ENCODE assay signal across 8 cellular contexts in genomic region chr3:143001034-143001368, GRCh38. TPM values are rescaled to one million over a fixed set of nuclear protein-coding genes. Genes with fewer than 3 reads are reported as not detected.
A peak's percentile ranks its signal among the peaks of the same experiment; 100 is the strongest.
DNase-seq lines count a peak whose midpoint lies in the region; ATAC-seq, FAIRE-seq and TF ChIP-seq lines count a peak whose summit lies in the region.

No MANE protein-coding gene starts in this region.

- no peak for FAIRE-seq in H54 (lab: Jason Lieb, UNC)

- ATAC-seq in GM18873 (IDR thresholded peaks at IDR 0.05; ENCODE audit: low FRiP score, unreplicated experiment): peak; percentile 48
- ATAC-seq in HG03064 (IDR thresholded peaks at IDR 0.05; ENCODE audit: low read depth, unreplicated experiment): peak; percentile 64

- no peak for TF ChIP-seq POLR2A in H54 (IDR thresholded peaks at IDR 0.05; ENCODE audit: low read depth, low read length)

- no peaks in the 10 kb centered on the region for H3K9me3 ChIP-seq in endodermal cell (ENCODE audit: control insufficient read depth, low read length)

- peak overlapping the region; percentile 99 for H3K27ac Mint-ChIP-seq in endodermal cell
- H3K27ac Mint-ChIP-seq in nephron: peak overlapping the region; percentile 99 to 100 (median 99)

- peak overlapping the region; percentile 92 for H3K4me3 ChIP-seq in endodermal cell (ENCODE audit: low read length)

- peaks cover 21% of the 10 kb centered on the region for H3K4me1 Mint-ChIP-seq in endodermal cell
- peaks cover 36% of the 10 kb centered on the region for H3K4me1 Mint-ChIP-seq in nephron

- TF ChIP-seq CTCF in endodermal cell (conservative IDR thresholded peaks at IDR 0.05): no peak
- TF ChIP-seq CTCF in nephron (IDR thresholded peaks at IDR 0.05; ENCODE audit: unreplicated experiment in 3 of 3): no peak

- H3K27me3 Mint-ChIP-seq in endodermal cell (ENCODE audit: insufficient read depth) (no peaks in the 10 kb centered on the region), nephron (ENCODE audit: low read depth) (no peaks in the 10 kb centered on the region)

- 0% methylated on average over 15 of the region's 15 CpGs for WGBS in endodermal cell (ENCODE audit: insufficient coverage in 1 of 2, insufficient read length in 1 of 2), 2 experiments

- no peaks in the 10 kb centered on the region for H3K27me3 ChIP-seq in endodermal cell (ENCODE audit: control insufficient read depth, insufficient read depth, low read length, poor library complexity, severe bottlenecking)

- no peaks in the 10 kb centered on the region for H3K36me3 Mint-ChIP-seq in endodermal cell (ENCODE audit: low read depth)
- H3K36me3 Mint-ChIP-seq in nephron (ENCODE audit: low read depth): no peaks in the 10 kb centered on the region

- H3K36me3 ChIP-seq in endodermal cell (ENCODE audit: control insufficient read depth, insufficient read depth, low read length): no peaks in the 10 kb centered on the region

- H3K4me3 Mint-ChIP-seq in endodermal cell (peak overlapping the region; percentile 80), nephron (peak overlapping the region; percentile 98 to 99 (median 98))

- peak overlapping the region; percentile 94 for H3K9ac ChIP-seq in endodermal cell (ENCODE audit: extremely low read depth, low read length, poor library complexity, severe bottlenecking)

- DNase-seq in AML-193 (lab: John Stamatoyannopoulos, UW): peak; percentile 98 to 99
- peak; percentile 84 for DNase-seq in SKM-1 treated with dmso at 0.1 percent for 144 hours (lab: John Stamatoyannopoulos, UW; ENCODE audit: unreplicated experiment)
- no peak for DNase-seq in endodermal cell
- no peak for DNase-seq in C1 segment of cervical spinal cord (lab: John Stamatoyannopoulos, UW)
- no peak for DNase-seq in H54 (ENCODE audit: insufficient read length, low spot score)

- H3K4me1 ChIP-seq in endodermal cell (ENCODE audit: control insufficient read depth, insufficient read depth, low read length): peaks cover 6% of the 10 kb centered on the region

- H3K9me3 Mint-ChIP-seq in endodermal cell (no peaks in the 10 kb centered on the region), nephron (no peaks in the 10 kb centered on the region)

- H3K27ac ChIP-seq in endodermal cell (ENCODE audit: low read depth, low read length): peak overlapping the region; percentile 91

RNA-seq across cellular contexts. Expression of gene U2SURP, which starts 0.4 kb away (rescaled TPM):
- 100 to 1,000 TPM; 139 to 160 TPM for total RNA-seq in endodermal cell
- polyA plus RNA-seq in endodermal cell (2013, experiment 1 of 2): 117 TPM
- polyA plus RNA-seq in endodermal cell (2013, experiment 2 of 2): 121 TPM

RNA-seq across cellular contexts. Expression of gene PAQR9, which starts 37.5 kb away (rescaled TPM):
- total RNA-seq in endodermal cell: 10 to 100 TPM in 1 of 2 donors, 1 to 10 TPM in 1; 4.2 to 11.1 TPM
- 1.9 TPM for polyA plus RNA-seq in endodermal cell (2013, experiment 1 of 2)
- 1.6 TPM for polyA plus RNA-seq in endodermal cell (2013, experiment 2 of 2)

Comparison
In these comparisons a context has a peak if more than half of its experiments do, and no peak if none do; other contexts are left out.
1. DNase-seq: peak in AML-193 (2 of 2) and SKM-1 treated with dmso at 0.1 percent for 144 hours (single experiment); none in endodermal cell (single experiment), C1 segment of cervical spinal cord (0 of 14) and H54 (single experiment).